In genomic region chr13:33485247-33485646, GRCh38 we compare ENCODE assay signal across 19 cellular contexts.
DNase-seq lines count a peak whose midpoint lies in the region; ATAC-seq, FAIRE-seq and TF ChIP-seq lines count a peak whose summit lies in the region.
"Had no signal": no experiment of that assay in that cellular context is flagged by ENCODE, and none has a peak within 500 bp of the region (broad histone marks: within the 10 kb centered on the region; RNA-seq: fewer than 3 reads in every experiment).

No MANE protein-coding gene starts in this region.

- H2AFZ ChIP-seq in HepG2 (ENCODE audit: low read length) (no peak overlapping the region), K562 (ENCODE audit: low read depth, low read length) (no peak overlapping the region)
- H2AFZ ChIP-seq: GM23248 had no signal

- TF ChIP-seq EP300 in HepG2 (IDR thresholded peaks at IDR 0.05; ENCODE audit: low read depth in 2 of 2, low read length in 2 of 2) (no peak), HepG2 (CRISPR knock-in tag; IDR thresholded peaks at IDR 0.05; ENCODE audit: borderline replicate concordance) (no peak), K562 (IDR thresholded peaks at IDR 0.05; ENCODE audit: low read length) (no peak)

- H4K20me1 ChIP-seq in HepG2 (ENCODE audit: insufficient read depth, low read length) (no peaks in the 10 kb centered on the region), K562 (replicated peaks; ENCODE audit: control insufficient read depth, insufficient read depth, low read length) (no peaks in the 10 kb centered on the region)

- no peaks in the 10 kb centered on the region; a peak in 1 of 5 replicates for H3K36me3 ChIP-seq in HepG2 (replicated peaks in 1 of 2; ENCODE audit: control insufficient read depth in 1 of 2, insufficient read depth in 2 of 2, low read length in 2 of 2)
- H3K36me3 ChIP-seq in right lobe of liver, result no peaks in the 10 kb centered on the region
- no peaks in the 10 kb centered on the region for H3K36me3 ChIP-seq in K562 (ENCODE audit: control insufficient read depth, insufficient read depth, low read length)
- no peaks in the 10 kb centered on the region for H3K36me3 ChIP-seq in small intestine (ENCODE audit: control insufficient read depth in 2 of 2, insufficient read depth in 2 of 2, low read length in 2 of 2)

- H3K4me3 ChIP-seq in HepG2 (replicated peaks in 1 of 3; ENCODE audit: insufficient read depth in 1 of 3, low read depth in 2 of 3, low read length in 3 of 3) (no peak overlapping the region), right lobe of liver (no peak overlapping the region), K562 (no peak overlapping the region), small intestine (ENCODE audit: low read depth in 1 of 2, low read length in 2 of 2) (no peak overlapping the region)
- H3K4me3 ChIP-seq: GM23248 had no signal

- no peaks in the 10 kb centered on the region for H3K79me2 ChIP-seq in HepG2 (ENCODE audit: insufficient read depth, low read length)
- H3K79me2 ChIP-seq in K562 (ENCODE audit: control insufficient read depth, insufficient read depth, low read length), result no peaks in the 10 kb centered on the region

- FAIRE-seq in HepG2 (lab: Jason Lieb, UNC), result no peak
- no peak for FAIRE-seq in K562 (lab: Jason Lieb, UNC)
- peak; percentile 44 for FAIRE-seq in small intestine (lab: Jason Lieb, UNC)
- FAIRE-seq: G401.6, GM12892, GM19239, H1 had no signal

- TF ChIP-seq POLR2A in HepG2 (IDR thresholded peaks at IDR 0.05; ENCODE audit: insufficient read depth in 1 of 2, low read depth in 2 of 2, low read length in 2 of 2), result no peak
- TF ChIP-seq POLR2A in right lobe of liver (IDR thresholded peaks at IDR 0.05), result no peak
- TF ChIP-seq POLR2A in K562 (conservative IDR thresholded peaks at IDR 0.05), result no peak

- H3K9me1 ChIP-seq in K562 (ENCODE audit: control insufficient read depth, insufficient read depth, low read length), result no peaks in the 10 kb centered on the region

- H3K4me1 ChIP-seq in HepG2 (ENCODE audit: insufficient read depth, low read length), result no peaks in the 10 kb centered on the region
- H3K4me1 ChIP-seq in right lobe of liver, result no peaks in the 10 kb centered on the region
- H3K4me1 ChIP-seq in K562 (replicated peaks in 1 of 2; ENCODE audit: control insufficient read depth in 2 of 2, insufficient read depth in 2 of 2, low read length in 2 of 2), result no peaks in the 10 kb centered on the region
- no peaks in the 10 kb centered on the region for H3K4me1 ChIP-seq in small intestine (ENCODE audit: control insufficient read depth in 2 of 2, insufficient read depth in 1 of 2, low read depth in 1 of 2, low read length in 1 of 2)
- H3K4me1 ChIP-seq: Caco-2 had no signal

- TF ChIP-seq RAD21 in HepG2 (CRISPR knock-in tag; IDR thresholded peaks at IDR 0.05) (no peak), K562 (CRISPR knock-in tag; conservative IDR thresholded peaks at IDR 0.05 in 1 of 2, IDR thresholded peaks at IDR 0.05 in 1 of 2) (no peak)

- H3K9ac ChIP-seq in HepG2 (ENCODE audit: insufficient read depth, low read depth, low read length), result no peak overlapping the region
- no peak overlapping the region for H3K9ac ChIP-seq in K562 (ENCODE audit: insufficient read depth in 1 of 2, low read depth in 2 of 2, low read length in 2 of 2)
- H3K9ac ChIP-seq: GM23248 had no signal

- H3K27ac ChIP-seq in HepG2 (ENCODE audit: extremely low read length, insufficient read depth, low read length) (no peak overlapping the region), right lobe of liver (no peak overlapping the region), K562 (ENCODE audit: extremely low read depth, low read depth, low read length) (no peak overlapping the region), small intestine (ENCODE audit: low read depth in 1 of 2, low read length in 1 of 2) (no peak overlapping the region)
- H3K27ac ChIP-seq: GM23248 had no signal

- H3K9me3 ChIP-seq in HepG2 (ENCODE audit: low read length) (peaks cover 10% of the 10 kb centered on the region; the same call in 1 of the 2 replicates), right lobe of liver (no peaks in the 10 kb centered on the region), K562 (replicated peaks; ENCODE audit: control insufficient read depth, insufficient read depth, low read depth, low read length) (no peaks in the 10 kb centered on the region), small intestine (ENCODE audit: control insufficient read depth, low read depth) (no peaks in the 10 kb centered on the region)

- ATAC-seq in HepG2 (no peak), right lobe of liver (no peak), K562 (no peak)

- WGBS in HepG2 (ENCODE audit: low lambda C conversion rate), result 100% methylated on average over 1 of the region's 1 CpG
- WGBS in right lobe of liver (ENCODE audit: insufficient coverage, low coverage, low lambda C conversion rate, missing lambda C conversion rate), result 100% methylated on average over 1 of the region's 1 CpG
- WGBS in K562 (ENCODE audit: insufficient coverage, low coverage, missing lambda C conversion rate), result 0% methylated on average over 1 of the region's 1 CpG
- 93 to 95% (median 93%) methylated on average over 1 of the region's 1 CpG for WGBS in small intestine, 3 donors

- CTCF ChIA-PET in HepG2 (lab: Yijun Ruan, JAX; ENCODE audit: low intra/inter-chr PET ratio, low total read pairs) (no interaction called here), K562 (lab: Yijun Ruan, JAX; ENCODE audit: low intra/inter-chr PET ratio) (no interaction called here)

- DNase-seq in HepG2 (ENCODE audit: low spot score) (no peak), right lobe of liver (no peak), K562 (ENCODE audit: extremely low read depth in 1 of 4, low spot score in 3 of 4) (no peak), small intestine (no peak), RPMI8226 (no peak), NAMALWA (ENCODE audit: low spot score) (no peak)
- DNase-seq: 8988T; C1 segment of cervical spinal cord; Caco-2; CD4-positive, alpha-beta memory T cell; DMS153; DND-41; GM23248; H7; HCEC 1CT had no signal

- intact Hi-C loops in HepG2 (cut with micrococcal nuclease; ENCODE audit: unreplicated experiment), result no loop called here
- intact Hi-C loops in right lobe of liver (cut with DNase I), result no loop called here
- intact Hi-C loops in K562 (cut with micrococcal nuclease), result no loop called here

- TF ChIP-seq CTCF in HepG2 (CRISPR knock-in tag; IDR thresholded peaks at IDR 0.05) (no peak), right lobe of liver (IDR thresholded peaks at IDR 0.05) (no peak), K562 (IDR thresholded peaks at IDR 0.05 in 2 of 3, conservative IDR thresholded peaks at IDR 0.05 in 1 of 3; ENCODE audit: insufficient read depth in 2 of 3, low read depth in 1 of 3, low read length in 3 of 3) (no peak)

- H3K27me3 ChIP-seq in HepG2 (ENCODE audit: control insufficient read depth in 1 of 2, insufficient read depth in 2 of 2, low read length in 2 of 2) (no peaks in the 10 kb centered on the region), right lobe of liver (no peaks in the 10 kb centered on the region), K562 (ENCODE audit: control insufficient read depth in 2 of 2, insufficient read depth in 2 of 2, low read length in 2 of 2) (no peaks in the 10 kb centered on the region), small intestine (ENCODE audit: control insufficient read depth in 2 of 2, insufficient read depth in 2 of 2, low read length in 2 of 2) (no peaks in the 10 kb centered on the region)

- H3K4me2 ChIP-seq in HepG2 (ENCODE audit: low read depth, low read length), result no peak overlapping the region
- no peak overlapping the region for H3K4me2 ChIP-seq in K562 (ENCODE audit: insufficient read depth, low read length)

- BruUV-seq in HepG2 (replicated peaks; lab: Mats Ljungman, UMichigan) (no TSS peak), K562 (replicated peaks; lab: Mats Ljungman, UMichigan) (no TSS peak)

- POLR2A ChIA-PET in HepG2 (lab: Yijun Ruan, JAX), result no interaction called here
- POLR2A ChIA-PET in K562 (lab: Yijun Ruan, JAX), result no interaction called here

- in situ Hi-C loops in HepG2 (cut with HindIII; ENCODE audit: extremely low pct_ligation_motif_present, low pct_unique_long_range_greater_than_20kb) (no loop called here), K562 (cut with MboI) (no loop called here)

TF ChIP-seq in HepG2, 621 proteins besides CTCF, POLR2A, EP300 and RAD21:
- TF ChIP-seq MAFK (conservative IDR thresholded peaks at IDR 0.05 in 1 of 2, IDR thresholded peaks at IDR 0.05 in 1 of 2; ENCODE audit: low read length in 2 of 2) (peak; percentile 44 to 67), TFE3 (CRISPR knock-in tag; IDR thresholded peaks at IDR 0.05) (no peak), ZNF256 (CRISPR knock-in tag; conservative IDR thresholded peaks at IDR 0.05) (no peak), MAFF (IDR thresholded peaks at IDR 0.05; ENCODE audit: low read depth, low read length) (peak; percentile 37; the same call in 1 of the 2 replicates)

TF ChIP-seq in K562, 482 proteins besides CTCF, POLR2A, EP300 and RAD21:
- TF ChIP-seq ZNF316 (IDR thresholded peaks at IDR 0.05) (peak; percentile 9; the same call in 1 of the 2 replicates), NBN (IDR thresholded peaks at IDR 0.05; ENCODE audit: low read depth) (no peak)
TF ChIP-seq in K562: peak in this region for 1.

Comparison
In these comparisons a context has a peak if more than half of its experiments do, and no peak if none do; other contexts are left out.
1. Of the 241 proteins assayed by ChIP-seq in both HepG2 and K562: peak only in HepG2: MAFF and MAFK; only in K562: none; in both: none; in neither: 239.